1 cellular context compared by ENCODE assay signal in the genomic region with DNA sequence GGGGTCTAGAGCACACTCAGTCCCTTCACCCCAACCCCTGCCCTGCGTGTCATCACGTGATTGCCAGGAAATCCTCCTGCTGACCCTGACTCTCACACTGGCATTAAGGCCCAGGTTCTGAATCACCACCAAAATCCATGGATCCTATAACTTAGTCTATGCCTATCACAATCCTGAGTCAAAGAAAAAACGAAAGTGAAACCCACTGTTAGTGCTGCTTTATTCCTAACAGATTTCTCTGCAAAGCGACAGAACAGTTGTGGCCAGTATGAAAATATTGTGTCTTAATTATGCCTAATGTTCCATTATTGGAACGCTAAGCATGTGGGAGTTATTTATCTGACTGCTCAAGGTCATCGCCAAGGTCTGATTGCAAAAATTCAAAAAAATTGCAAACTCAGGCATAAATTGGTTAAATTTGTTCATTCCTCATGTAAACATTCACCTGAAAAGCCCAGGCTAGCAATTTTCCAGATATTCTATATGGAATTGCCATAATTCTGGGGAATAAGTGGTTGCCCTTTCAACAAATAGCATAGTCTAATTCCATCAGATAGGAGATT.
TF ChIP-seq lines count a peak whose summit lies in the region.

No MANE protein-coding gene starts in this region.

TF ChIP-seq in HepG2, 621 proteins besides CTCF, POLR2A, EP300 and RAD21 (continued from another document):
- no peak for TF ChIP-seq BCLAF1 (IDR thresholded peaks at IDR 0.05)
